Comparison of ENCODE assay signal across 8 cellular contexts in genomic region chrX:102863735-102864134, GRCh38.
DNase-seq lines count a peak whose midpoint lies in the region; ATAC-seq, FAIRE-seq and TF ChIP-seq lines count a peak whose summit lies in the region.

No MANE protein-coding gene starts in this region.

- TF ChIP-seq EP300 in HepG2 (IDR thresholded peaks at IDR 0.05; ENCODE audit: low read depth in 2 of 2, low read length in 2 of 2) (no peak), HepG2 (CRISPR knock-in tag; IDR thresholded peaks at IDR 0.05; ENCODE audit: borderline replicate concordance) (no peak)

- H3K4me3 ChIP-seq in HepG2 (replicated peaks in 1 of 3; ENCODE audit: insufficient read depth in 1 of 3, low read depth in 2 of 3, low read length in 3 of 3) = no peak overlapping the region

- H3K36me3 ChIP-seq in HepG2 (replicated peaks in 1 of 2; ENCODE audit: control insufficient read depth in 1 of 2, insufficient read depth in 2 of 2, low read length in 2 of 2) = 0 out of 5 replicates have a peak, but pooled peaks cover 0 to 3% of the 10 kb centered on the region in 2 experiments

- H3K4me1 ChIP-seq in HepG2 (ENCODE audit: insufficient read depth, low read length) = no peaks in the 10 kb centered on the region

- ATAC-seq in GM19043 (IDR thresholded peaks at IDR 0.05; ENCODE audit: low read depth, unreplicated experiment) = peak; percentile 92
- peak; percentile 99 for ATAC-seq in HG03159 (IDR thresholded peaks at IDR 0.05; ENCODE audit: unreplicated experiment)
- ATAC-seq in HepG2 = peak; percentile 69

- H2AFZ ChIP-seq in HepG2 (ENCODE audit: low read length) = no peak overlapping the region

- no peaks in the 10 kb centered on the region for H3K27me3 ChIP-seq in HepG2 (ENCODE audit: control insufficient read depth in 1 of 2, insufficient read depth in 2 of 2, low read length in 2 of 2)

- H3K4me2 ChIP-seq in HepG2 (ENCODE audit: low read depth, low read length) = no peak overlapping the region

- no peak overlapping the region for H3K27ac ChIP-seq in HepG2 (ENCODE audit: extremely low read length, insufficient read depth, low read length)

- TF ChIP-seq RAD21 in HepG2 (CRISPR knock-in tag; IDR thresholded peaks at IDR 0.05) = no peak

- TF ChIP-seq POLR2A in HepG2 (IDR thresholded peaks at IDR 0.05; ENCODE audit: insufficient read depth in 1 of 2, low read depth in 2 of 2, low read length in 2 of 2) = no peak

- no peaks in the 10 kb centered on the region for H3K9me3 ChIP-seq in HepG2 (ENCODE audit: low read length)

- DNase-seq in C1 segment of cervical spinal cord (lab: John Stamatoyannopoulos, UW) (peak in 13 of 14 donors; percentile 0 to 71 (median 51)), NCI-H2227 (lab: John Stamatoyannopoulos, UW; ENCODE audit: unreplicated experiment) (peak; percentile 91), cerebellum (ENCODE audit: low spot score) (peak; percentile 41), HepG2 (ENCODE audit: low spot score) (peak; percentile 51)
- DNase-seq in activated CD4-positive, CD25-positive, alpha-beta regulatory T cell treated with anti-CD3 and anti-CD28 coated beads, Interleukin-2, amount 50 U/mL, for 72 hours = peak; percentile 85
- DNase-seq in stimulated activated CD4-positive, alpha-beta T cell treated with anti-CD3 and anti-CD28 coated beads, TNF-alpha, amount 100 ng/mL, for 1 hour (ENCODE audit: low read depth in 3 of 3, low spot score in 1 of 3) = peak; percentile 44 to 76 (median 60)

- no peaks in the 10 kb centered on the region for H3K79me2 ChIP-seq in HepG2 (ENCODE audit: insufficient read depth, low read length)

- no peak overlapping the region for H3K9ac ChIP-seq in HepG2 (ENCODE audit: insufficient read depth, low read depth, low read length)

- in situ Hi-C loops in HepG2 (cut with HindIII; ENCODE audit: extremely low pct_ligation_motif_present, low pct_unique_long_range_greater_than_20kb) = no loop called here

- peak; percentile 71 for TF ChIP-seq CTCF in HepG2 (CRISPR knock-in tag; IDR thresholded peaks at IDR 0.05)

- intact Hi-C loops in HepG2 (cut with micrococcal nuclease; ENCODE audit: unreplicated experiment) = no loop called here

- POLR2A ChIA-PET in HepG2 (lab: Yijun Ruan, JAX) = no interaction called here

- no peaks in the 10 kb centered on the region for H4K20me1 ChIP-seq in HepG2 (ENCODE audit: insufficient read depth, low read length)

- no TSS peak for BruUV-seq in HepG2 (replicated peaks; lab: Mats Ljungman, UMichigan)

- 20% methylated on average over 4 of the region's 4 CpGs for WGBS in HepG2 (ENCODE audit: low lambda C conversion rate)

- CTCF ChIA-PET in HepG2 (lab: Yijun Ruan, JAX; ENCODE audit: low intra/inter-chr PET ratio, low total read pairs) = interaction anchor here (1.1 kb wide), 1 partner anchor 796 kb away, joined by 4 read pairs; no protein-coding TSS in a partner anchor

- peak; percentile 40 for FAIRE-seq in HepG2 (lab: Jason Lieb, UNC)

TF ChIP-seq in HepG2, 621 proteins besides CTCF, POLR2A, EP300 and RAD21:
- no peak for TF ChIP-seq ZNF280D (CRISPR knock-in tag; IDR thresholded peaks at IDR 0.05)
- no peak for TF ChIP-seq ZFY (CRISPR knock-in tag; IDR thresholded peaks at IDR 0.05)
- TF ChIP-seq HNRNPH1 (optimal IDR thresholded peaks at IDR 0.05; ENCODE audit: low read depth, low read length) = no peak
- peak; percentile 54 for TF ChIP-seq SMC3 (IDR thresholded peaks at IDR 0.05; ENCODE audit: low read length)
- TF ChIP-seq TOE1 (CRISPR knock-in tag; IDR thresholded peaks at IDR 0.05) = no peak
- no peak for TF ChIP-seq ZNF710 (CRISPR knock-in tag; IDR thresholded peaks at IDR 0.05; ENCODE audit: borderline replicate concordance)
- TF ChIP-seq ATAD3A (CRISPR knock-in tag; IDR thresholded peaks at IDR 0.05) = no peak
- TF ChIP-seq BCL3 (CRISPR knock-in tag; IDR thresholded peaks at IDR 0.05) = no peak
- TF ChIP-seq POLR2AphosphoS5 (IDR thresholded peaks at IDR 0.05; ENCODE audit: low read depth, low read length) = no peak
- no peak for TF ChIP-seq ZNF558 (CRISPR knock-in tag; IDR thresholded peaks at IDR 0.05; ENCODE audit: borderline replicate concordance)
- TF ChIP-seq STAG1 (CRISPR knock-in tag; IDR thresholded peaks at IDR 0.05) = peak; percentile 66
- no peak for TF ChIP-seq ZEB1 (IDR thresholded peaks at IDR 0.05; ENCODE audit: insufficient replicate concordance, low read depth)
- no peak for TF ChIP-seq ZNF614 (CRISPR knock-in tag; IDR thresholded peaks at IDR 0.05; ENCODE audit: borderline replicate concordance)
- TF ChIP-seq NR2F2 (IDR thresholded peaks at IDR 0.05; ENCODE audit: borderline replicate concordance, low read depth) = no peak
- TF ChIP-seq ZNF570 (CRISPR knock-in tag; IDR thresholded peaks at IDR 0.05; ENCODE audit: borderline replicate concordance) = no peak
- no peak for TF ChIP-seq ZFP37 (CRISPR knock-in tag; IDR thresholded peaks at IDR 0.05; ENCODE audit: borderline replicate concordance)

Comparison
In these comparisons a context has a peak if more than half of its experiments do, and no peak if none do; other contexts are left out.
1. DNase-seq: peak in every context shown above with its lines; median percentile 91 in NCI-H2227; 85 in activated CD4-positive, CD25-positive, alpha-beta regulatory T cell treated with anti-CD3 and anti-CD28 coated beads, Interleukin-2, amount 50 U/mL, for 72 hours; 60 in stimulated activated CD4-positive, alpha-beta T cell treated with anti-CD3 and anti-CD28 coated beads, TNF-alpha, amount 100 ng/mL, for 1 hour; 51 in C1 segment of cervical spinal cord; 51 in HepG2; 41 in cerebellum.